Comparison of ENCODE assay signal across 6 cellular contexts in the genomic region with DNA sequence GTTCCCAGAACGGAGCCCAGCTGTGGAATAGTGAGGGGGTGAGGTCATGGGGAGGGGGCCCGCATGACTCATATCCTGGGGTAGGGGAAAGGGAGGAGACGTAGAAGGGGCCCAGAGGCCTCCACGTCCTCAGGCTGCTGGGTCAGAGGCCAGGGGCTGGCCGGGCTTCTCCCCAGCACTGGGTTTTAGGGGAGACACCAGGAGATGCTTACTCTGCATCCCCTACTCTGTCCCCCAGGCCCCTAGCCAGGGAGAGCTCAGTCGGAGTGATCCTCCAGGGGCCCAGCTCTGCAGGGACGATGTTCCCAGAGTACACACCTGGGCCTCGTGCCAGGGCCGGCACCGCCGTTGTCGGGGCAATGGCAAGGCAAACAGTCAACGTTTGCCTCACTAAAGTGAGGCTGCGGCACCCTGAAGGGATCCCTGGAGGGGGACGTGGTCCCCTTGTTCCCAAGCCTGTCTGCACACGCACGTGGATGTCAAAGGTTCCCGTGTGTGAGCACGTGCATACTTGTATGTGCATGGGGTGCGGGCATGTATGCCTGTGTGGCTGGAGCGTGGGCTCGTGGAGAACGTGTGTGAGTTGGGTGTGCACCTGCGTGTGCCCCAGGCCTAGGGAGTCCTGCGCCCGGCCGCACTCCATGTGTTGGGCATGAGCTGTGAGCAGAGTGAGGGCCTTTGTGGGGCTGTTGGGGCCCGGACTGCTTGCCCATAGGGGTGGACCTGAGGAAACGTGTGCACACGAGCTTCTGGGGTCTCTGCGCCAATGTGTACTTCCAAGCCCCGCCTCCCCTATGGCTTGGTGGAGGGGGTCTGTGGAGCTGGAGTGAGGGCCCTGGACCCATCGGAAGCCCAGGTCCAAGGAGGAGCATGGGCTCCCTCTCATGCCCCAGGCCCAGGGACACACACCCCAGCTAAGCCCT. TPM values are rescaled to one million over a fixed set of nuclear protein-coding genes. Genes with fewer than 3 reads are reported as not detected.
A peak's percentile ranks its signal among the peaks of the same experiment; 100 is the strongest.
DNase-seq lines count a peak whose midpoint lies in the region; ATAC-seq and TF ChIP-seq lines count a peak whose summit lies in the region.

No MANE protein-coding gene starts in this region.

- 35 to 37% methylated on average over 32 to 33 of the region's 33 CpGs for WGBS in aorta, 2 donors

- POLR2A ChIA-PET in activated naive CD8-positive, alpha-beta T cell treated with anti-CD3 and anti-CD28 coated beads, Interleukin-2, amount 10 ng/mL, durations not matched to agents 7 days and 5 days (lab: Charles Lee): no interaction called here

- intact Hi-C loops in aorta (cut with DNase I): loop anchor here in 1 of 2 donors (5.0 kb wide), 1 partner anchor 40 kb away; the partner anchor contains the start of gene TNNI2

- no peak overlapping the region for H3K4me3 Mint-ChIP-seq in activated naive CD8-positive, alpha-beta T cell treated with anti-CD3 and anti-CD28 coated beads, Interleukin-2, amount 10 ng/mL, durations not matched to agents 7 days and 5 days
- H3K4me3 Mint-ChIP-seq in activated naive CD8-positive, alpha-beta T cell treated with anti-CD3 and anti-CD28 coated beads, Interleukin-2, amount 50 U/mL, for 24 hours: no peak overlapping the region

- H3K27ac ChIP-seq in right atrium auricular region (peak overlapping the region; percentile 91 to 95), aorta (ENCODE audit: low read depth in 1 of 2, low read length in 2 of 2) (no peak overlapping the region)

- H3K4me1 Mint-ChIP-seq in activated naive CD8-positive, alpha-beta T cell treated with anti-CD3 and anti-CD28 coated beads, Interleukin-2, amount 10 ng/mL, durations not matched to agents 7 days and 5 days: peaks cover 9% of the 10 kb centered on the region
- peaks cover 16% of the 10 kb centered on the region for H3K4me1 Mint-ChIP-seq in activated naive CD8-positive, alpha-beta T cell treated with anti-CD3 and anti-CD28 coated beads, Interleukin-2, amount 50 U/mL, for 24 hours

- H3K9me3 ChIP-seq in right atrium auricular region: no peaks in the 10 kb centered on the region
- no peaks in the 10 kb centered on the region for H3K9me3 ChIP-seq in aorta (ENCODE audit: control insufficient read depth, low read length)

- no peaks in the 10 kb centered on the region for H3K27me3 Mint-ChIP-seq in activated naive CD8-positive, alpha-beta T cell treated with anti-CD3 and anti-CD28 coated beads, Interleukin-2, amount 10 ng/mL, durations not matched to agents 7 days and 5 days
- H3K27me3 Mint-ChIP-seq in activated naive CD8-positive, alpha-beta T cell treated with anti-CD3 and anti-CD28 coated beads, Interleukin-2, amount 50 U/mL, for 24 hours: no peaks in the 10 kb centered on the region

- no peak for TF ChIP-seq CTCF in right atrium auricular region (IDR thresholded peaks at IDR 0.05)

- no peak overlapping the region for H3K27ac Mint-ChIP-seq in activated naive CD8-positive, alpha-beta T cell treated with anti-CD3 and anti-CD28 coated beads, Interleukin-2, amount 10 ng/mL, durations not matched to agents 7 days and 5 days
- no peak overlapping the region for H3K27ac Mint-ChIP-seq in activated naive CD8-positive, alpha-beta T cell treated with anti-CD3 and anti-CD28 coated beads, Interleukin-2, amount 50 U/mL, for 24 hours

- no peaks in the 10 kb centered on the region for H3K36me3 ChIP-seq in right atrium auricular region
- no peaks in the 10 kb centered on the region for H3K36me3 ChIP-seq in aorta (ENCODE audit: control insufficient read depth in 1 of 2, insufficient read depth in 2 of 2, low read length in 1 of 2)

- ATAC-seq in activated naive CD8-positive, alpha-beta T cell treated with anti-CD3 and anti-CD28 coated beads, Interleukin-2, amount 10 ng/mL, durations not matched to agents 7 days and 5 days (ENCODE audit: low read depth): no peak
- ATAC-seq in activated naive CD8-positive, alpha-beta T cell treated with anti-CD3 and anti-CD28 coated beads, Interleukin-2, amount 50 U/mL, for 24 hours: no peak
- ATAC-seq in aorta (ENCODE audit: low FRiP score): no peak
- no peak for ATAC-seq in GM18873 (IDR thresholded peaks at IDR 0.05; ENCODE audit: low FRiP score, unreplicated experiment)

- H3K4me3 ChIP-seq in right atrium auricular region: no peak overlapping the region
- no peak overlapping the region for H3K4me3 ChIP-seq in aorta (ENCODE audit: low read length in 2 of 2)

- H3K27me3 ChIP-seq in right atrium auricular region (no peaks in the 10 kb centered on the region), aorta (ENCODE audit: control insufficient read depth in 1 of 2, insufficient read depth in 2 of 2, low read length in 1 of 2) (no peaks in the 10 kb centered on the region)

- peak; percentile 26 for DNase-seq in activated naive CD8-positive, alpha-beta T cell treated with anti-CD3 and anti-CD28 coated beads, Interleukin-2, amount 10 ng/mL, durations not matched to agents 7 days and 5 days
- no peak for DNase-seq in activated naive CD8-positive, alpha-beta T cell treated with anti-CD3 and anti-CD28 coated beads, Interleukin-2, amount 50 U/mL, for 24 hours
- no peak for DNase-seq in right atrium auricular region (ENCODE audit: low spot score)
- peak; percentile 79 to 88 for DNase-seq in aorta
- DNase-seq in epidermal melanocyte (ENCODE audit: insufficient read length, low spot score): no peak

- H3K36me3 Mint-ChIP-seq in activated naive CD8-positive, alpha-beta T cell treated with anti-CD3 and anti-CD28 coated beads, Interleukin-2, amount 10 ng/mL, durations not matched to agents 7 days and 5 days: no peaks in the 10 kb centered on the region
- no peaks in the 10 kb centered on the region for H3K36me3 Mint-ChIP-seq in activated naive CD8-positive, alpha-beta T cell treated with anti-CD3 and anti-CD28 coated beads, Interleukin-2, amount 50 U/mL, for 24 hours (ENCODE audit: low read depth)

- H3K9me3 Mint-ChIP-seq in activated naive CD8-positive, alpha-beta T cell treated with anti-CD3 and anti-CD28 coated beads, Interleukin-2, amount 10 ng/mL, durations not matched to agents 7 days and 5 days: no peaks in the 10 kb centered on the region
- H3K9me3 Mint-ChIP-seq in activated naive CD8-positive, alpha-beta T cell treated with anti-CD3 and anti-CD28 coated beads, Interleukin-2, amount 50 U/mL, for 24 hours: no peaks in the 10 kb centered on the region

- H3K4me1 ChIP-seq in right atrium auricular region: peaks cover 0 to 79% of the 10 kb centered on the region in 2 donors
- H3K4me1 ChIP-seq in aorta (ENCODE audit: control insufficient read depth in 1 of 2, insufficient read depth in 2 of 2, low read length in 2 of 2): no peaks in the 10 kb centered on the region

RNA-seq across cellular contexts. Expression of gene PRR33, which starts 14.2 kb away (rescaled TPM):
- not detected for total RNA-seq in activated naive CD8-positive, alpha-beta T cell treated with anti-CD3 and anti-CD28 coated beads, Interleukin-2, amount 10 ng/mL, durations not matched to agents 7 days and 5 days
- under 1 TPM in 1 of 2 donors, not detected in 1; 0.33 TPM for total RNA-seq in right atrium auricular region
- total RNA-seq in aorta: not detected
- not detected for polyA plus RNA-seq in aorta

RNA-seq across cellular contexts. Expression of gene LSP1, which starts 24.6 kb away (rescaled TPM):
- 100 to 1,000 TPM; 438 to 453 TPM for total RNA-seq in activated naive CD8-positive, alpha-beta T cell treated with anti-CD3 and anti-CD28 coated beads, Interleukin-2, amount 10 ng/mL, durations not matched to agents 7 days and 5 days
- total RNA-seq in right atrium auricular region: 10 to 100 TPM in 1 of 2 donors, 1 to 10 TPM in 1; 7.9 to 12.1 TPM
- total RNA-seq in aorta: 100 to 1,000 TPM in 1 of 2 donors, 10 to 100 TPM in 1; 45.2 to 128 TPM
- 10 to 100 TPM; 12.0 to 40.4 TPM for polyA plus RNA-seq in aorta

RNA-seq across cellular contexts. Expression of gene TNNI2, which starts 38.7 kb away (rescaled TPM):
- under 1 TPM in 1 of 2 experiments, not detected in 1; 0.67 TPM for total RNA-seq in activated naive CD8-positive, alpha-beta T cell treated with anti-CD3 and anti-CD28 coated beads, Interleukin-2, amount 10 ng/mL, durations not matched to agents 7 days and 5 days
- total RNA-seq in right atrium auricular region (not detected), aorta (1 to 10 TPM in 1 of 2 donors, under 1 TPM in 1; 0.81 to 2.2 TPM)
- polyA plus RNA-seq in aorta: under 1 TPM; 0.75 to 0.82 TPM

RNA-seq across cellular contexts. Expression of gene TNNT3, which starts 42.0 kb away (rescaled TPM):
- total RNA-seq in activated naive CD8-positive, alpha-beta T cell treated with anti-CD3 and anti-CD28 coated beads, Interleukin-2, amount 10 ng/mL, durations not matched to agents 7 days and 5 days: 10 to 100 TPM; 13.7 to 16.7 TPM
- total RNA-seq in right atrium auricular region: 10 to 100 TPM; 12.8 to 16.4 TPM
- total RNA-seq in aorta: 10 to 100 TPM in 1 of 2 donors, 1 to 10 TPM in 1; 8.8 to 54.3 TPM
- polyA plus RNA-seq in aorta: 1 to 10 TPM; 3.4 to 3.9 TPM

RNA-seq across cellular contexts. Expression of gene SYT8, which starts 42.7 kb away (rescaled TPM):
- total RNA-seq in activated naive CD8-positive, alpha-beta T cell treated with anti-CD3 and anti-CD28 coated beads, Interleukin-2, amount 10 ng/mL, durations not matched to agents 7 days and 5 days: not detected
- not detected for total RNA-seq in right atrium auricular region
- under 1 TPM; 0.19 to 0.75 TPM for total RNA-seq in aorta
- polyA plus RNA-seq in aorta: 10 to 100 TPM in 1 of 2 donors, 1 to 10 TPM in 1; 6.4 to 14.3 TPM

Comparison
In these comparisons a context has a peak if more than half of its experiments do, and no peak if none do; other contexts are left out.
1. DNase-seq: peak in activated naive CD8-positive, alpha-beta T cell treated with anti-CD3 and anti-CD28 coated beads, Interleukin-2, amount 10 ng/mL, durations not matched to agents 7 days and 5 days (single experiment) and aorta (2 of 2); none in activated naive CD8-positive, alpha-beta T cell treated with anti-CD3 and anti-CD28 coated beads, Interleukin-2, amount 50 U/mL, for 24 hours (single experiment), right atrium auricular region (single experiment) and epidermal melanocyte (single experiment).
2. H3K27ac ChIP-seq: peak in right atrium auricular region (2 of 2); none in aorta (0 of 2).